8 cellular contexts compared by ENCODE assay signal in the genomic region with DNA sequence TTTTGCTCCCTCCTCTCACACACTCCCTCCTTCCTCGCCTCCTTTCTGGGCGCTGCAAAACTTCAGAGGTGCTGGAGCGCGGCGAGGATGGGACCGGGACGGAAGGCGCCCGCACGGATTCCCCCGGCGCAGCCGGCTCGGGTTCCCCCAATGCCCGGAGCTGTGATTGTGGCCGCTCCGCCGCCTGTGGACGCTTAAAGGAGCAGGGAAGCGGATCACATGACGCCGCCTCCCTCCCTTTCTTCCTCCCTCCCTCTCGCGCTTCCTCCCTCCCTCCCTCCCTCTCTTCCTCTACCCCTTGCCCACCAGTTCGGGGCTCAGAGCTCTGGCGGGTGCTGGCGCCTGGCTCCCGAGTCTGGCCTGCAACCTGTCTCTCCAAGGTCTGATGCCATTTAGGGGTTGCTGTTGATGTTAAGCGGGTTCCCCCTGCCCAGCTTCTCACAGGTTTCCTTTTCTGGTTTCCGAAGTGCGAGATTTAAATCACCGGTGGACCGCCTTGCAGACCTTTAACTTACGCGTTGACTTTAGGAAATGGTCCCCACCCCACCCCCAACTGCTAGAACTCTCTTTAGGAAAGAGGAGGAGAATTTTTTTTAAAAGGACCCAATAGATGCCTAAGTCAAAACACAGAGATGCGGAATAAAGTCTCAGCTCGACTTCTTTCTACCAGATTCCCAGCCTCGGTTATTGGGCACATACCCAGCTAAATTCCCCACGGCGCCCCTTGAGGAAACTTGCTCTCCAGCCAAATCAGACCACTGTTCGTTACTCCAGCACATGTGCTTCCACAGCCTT. TPM values are rescaled to one million over a fixed set of nuclear protein-coding genes. Genes with fewer than 3 reads are reported as not detected.
DNase-seq lines count a peak whose midpoint lies in the region; ATAC-seq and TF ChIP-seq lines count a peak whose summit lies in the region.

A gene (minus strand): TSS at position 170 of the 795 bp plus-strand sequence. CDS start 224 bp downstream, outside the sequence.

- no peaks in the 10 kb centered on the region for H3K36me3 ChIP-seq in BLaER1 treated with 17β-estradiol and CSF1 and Interleukin-3, amounts not matched to agents 10 nM and 100 nM
- H3K36me3 ChIP-seq in mucosa of rectum (ENCODE audit: control insufficient read depth in 2 of 2, insufficient read depth in 2 of 2, low read length in 2 of 2), result no peaks in the 10 kb centered on the region
- H3K36me3 ChIP-seq in upper lobe of right lung, result no peaks in the 10 kb centered on the region

- H3K4me3 ChIP-seq in BLaER1 treated with 17β-estradiol and CSF1 and Interleukin-3, amounts not matched to agents 10 nM and 100 nM, result peak within 1 kb of the TSS; percentile 58 to 74 (median 65)
- H3K4me3 ChIP-seq in mucosa of rectum (ENCODE audit: low read length in 2 of 2) (peak within 1 kb of the TSS; percentile 97), upper lobe of right lung (peak within 1 kb of the TSS; percentile 77)

- H3K27ac ChIP-seq in BLaER1 treated with 17β-estradiol and CSF1 and Interleukin-3, amounts not matched to agents 10 nM and 100 nM, result peak within 1 kb of the TSS in 1 of 11 experiments; percentile 50; a peak in 3 of 22 replicates
- H3K27ac ChIP-seq in mucosa of rectum (ENCODE audit: low read depth in 2 of 2, low read length in 2 of 2), result peak within 1 kb of the TSS; percentile 75 to 80
- H3K27ac ChIP-seq in upper lobe of right lung, result peak within 1 kb of the TSS; percentile 77

- H3K4me2 ChIP-seq in BLaER1 treated with 17β-estradiol and CSF1 and Interleukin-3, amounts not matched to agents 10 nM and 100 nM, result peak within 1 kb of the TSS; percentile 89 to 99 (median 96)

- peaks cover 0 to 13% (median 0%) of the 10 kb centered on the region in 11 experiments; a peak in 5 of 22 replicates for H4K20me1 ChIP-seq in BLaER1 treated with 17β-estradiol and CSF1 and Interleukin-3, amounts not matched to agents 10 nM and 100 nM

- peak within 1 kb of the TSS; percentile 39 to 76 (median 57); a peak in 21 of 22 replicates for H3K9ac ChIP-seq in BLaER1 treated with 17β-estradiol and CSF1 and Interleukin-3, amounts not matched to agents 10 nM and 100 nM
- peak within 1 kb of the TSS; percentile 88 to 90 for H3K9ac ChIP-seq in mucosa of rectum (ENCODE audit: low read depth in 1 of 2, low read length in 2 of 2)

- peaks cover 0 to 22% (median 10%) of the 10 kb centered on the region in 10 experiments; a peak in 15 of 20 replicates for H3K4me1 ChIP-seq in BLaER1 treated with 17β-estradiol and CSF1 and Interleukin-3, amounts not matched to agents 10 nM and 100 nM
- H3K4me1 ChIP-seq in mucosa of rectum (ENCODE audit: control insufficient read depth in 2 of 2, insufficient read depth in 2 of 2, low read length in 2 of 2) (peaks cover 8 to 16% of the 10 kb centered on the region in 2 donors), upper lobe of right lung (no peaks in the 10 kb centered on the region)

- DNase-seq in HuH-7 (ENCODE audit: low spot score) (peak; percentile 50), SW 1271 (lab: John Stamatoyannopoulos, UW) (peak; percentile 15 to 50), fibroblast of gingiva (ENCODE audit: low read depth) (peak; percentile 78), upper lobe of right lung (peak; percentile 89), DMS79 (lab: John Stamatoyannopoulos, UW) (no peak), NAMALWA (ENCODE audit: low spot score) (no peak)

- no peaks in the 10 kb centered on the region for H3K9me3 ChIP-seq in BLaER1 treated with 17β-estradiol and CSF1 and Interleukin-3, amounts not matched to agents 10 nM and 100 nM (replicated peaks in 1 of 11)
- H3K9me3 ChIP-seq in mucosa of rectum (ENCODE audit: control insufficient read depth in 2 of 2, low read length in 2 of 2) (no peaks in the 10 kb centered on the region), upper lobe of right lung (no peaks in the 10 kb centered on the region)

- H3K27me3 ChIP-seq in BLaER1 treated with 17β-estradiol and CSF1 and Interleukin-3, amounts not matched to agents 10 nM and 100 nM, result peaks cover 49 to 73% (median 60%) of the 10 kb centered on the region in 11 experiments
- H3K27me3 ChIP-seq in mucosa of rectum (ENCODE audit: control insufficient read depth in 2 of 2, insufficient read depth in 2 of 2, low read length in 2 of 2) (no peaks in the 10 kb centered on the region), upper lobe of right lung (no peaks in the 10 kb centered on the region)

- peak; percentile 91 for ATAC-seq in upper lobe of right lung

- TF ChIP-seq CTCF in upper lobe of right lung (IDR thresholded peaks at IDR 0.05), result peak; percentile 15

- intact Hi-C loops in upper lobe of right lung (cut with DNase I), result no loop called here

RNA-seq across cellular contexts. Expression of the gene that starts here (rescaled TPM):
- total RNA-seq in upper lobe of right lung, result 89.8 TPM

Comparison
In these comparisons a context has a peak if more than half of its experiments do, and no peak if none do; other contexts are left out.
1. DNase-seq: peak in HuH-7 (single experiment), SW 1271 (2 of 2), fibroblast of gingiva (single experiment) and upper lobe of right lung (single experiment); none in DMS79 (single experiment) and NAMALWA (single experiment).
2. Peak in every context shown above with its lines, with median percentiles within 50 percentile points of each other: H3K4me3 ChIP-seq.